In the genomic region with DNA sequence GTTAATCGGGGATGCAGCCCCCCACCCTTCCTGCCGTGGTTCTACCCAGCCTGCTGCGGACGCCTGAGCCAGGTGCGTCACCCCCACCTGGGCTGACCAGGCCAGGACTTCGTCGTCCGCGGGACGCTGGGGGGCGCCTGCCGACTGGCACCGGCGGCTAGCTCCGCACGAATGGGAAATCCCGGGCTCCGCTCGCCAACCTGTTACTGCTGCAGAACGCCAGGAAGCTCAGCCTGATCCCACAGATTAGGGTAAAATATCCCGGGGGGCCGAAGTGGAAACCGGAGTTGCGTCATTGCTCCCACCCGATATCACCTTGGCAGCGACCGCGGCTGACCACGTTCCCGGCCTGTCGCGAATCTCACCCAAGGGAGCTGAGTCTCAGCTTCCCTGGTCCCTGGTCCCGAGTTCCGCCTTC, we compare ENCODE assay signal across 8 cellular contexts. TPM values are rescaled to one million over a fixed set of nuclear protein-coding genes. Genes with fewer than 3 reads are reported as not detected.
A peak's percentile ranks its signal among the peaks of the same experiment; 100 is the strongest.
DNase-seq lines count a peak whose midpoint lies in the region; ATAC-seq and TF ChIP-seq lines count a peak whose summit lies in the region.

No MANE protein-coding gene starts in this region.

- H3K9me3 ChIP-seq in OCI-LY7 (ENCODE audit: low read length) (no peaks in the 10 kb centered on the region), mucosa of rectum (ENCODE audit: control insufficient read depth in 2 of 2, low read length in 2 of 2) (no peaks in the 10 kb centered on the region)

- H2AFZ ChIP-seq in OCI-LY7 (ENCODE audit: low read length): no peak overlapping the region

- peak overlapping the region; percentile 85 for H3K4me3 Mint-ChIP-seq in activated CD8-positive, alpha-beta memory T cell treated with anti-CD3 and anti-CD28 coated beads, Interleukin-2, amount 10 ng/mL, durations not matched to agents 7 days and 5 days
- H3K4me3 Mint-ChIP-seq in effector memory CD8-positive, alpha-beta T cell: peak overlapping the region; percentile 83 to 86

- DNase-seq in activated CD8-positive, alpha-beta memory T cell treated with anti-CD3 and anti-CD28 coated beads, Interleukin-2, amount 10 ng/mL, durations not matched to agents 7 days and 5 days: no peak
- no peak for DNase-seq in activated CD8-positive, alpha-beta memory T cell treated with anti-CD3 and anti-CD28 coated beads for 24 hours
- DNase-seq in OCI-LY7 (ENCODE audit: low spot score) (no peak), OCI-M1 (lab: John Stamatoyannopoulos, UW) (no peak)
- no peak for DNase-seq in effector memory CD8-positive, alpha-beta T cell

- H3K4me1 ChIP-seq in OCI-LY7 (ENCODE audit: insufficient read depth, low read length, poor library complexity, severe bottlenecking) (peaks cover 11% of the 10 kb centered on the region), mucosa of rectum (ENCODE audit: control insufficient read depth in 2 of 2, insufficient read depth in 2 of 2, low read length in 2 of 2) (peaks cover 48 to 84% of the 10 kb centered on the region in 2 donors)

- TF ChIP-seq CTCF in OCI-LY7 (conservative IDR thresholded peaks at IDR 0.05; ENCODE audit: low read length): no peak

- POLR2A ChIA-PET in OCI-LY7 (lab: Charles Lee): interaction anchor here (0.6 to 1.2 kb wide), 3 partner anchors 30 to 252 kb away, joined by 3 to 4 read pairs (median 3); a partner anchor contains a TSS

- H3K4me3 ChIP-seq in OCI-LY7 (ENCODE audit: low read depth, low read length, poor library complexity, severe bottlenecking): no peak overlapping the region
- peak overlapping the region; percentile 71 to 90 for H3K4me3 ChIP-seq in mucosa of rectum (ENCODE audit: low read length in 2 of 2)

- H3K79me2 ChIP-seq in OCI-LY7 (ENCODE audit: insufficient read depth, low read depth, low read length): no peaks in the 10 kb centered on the region

- peaks cover 38% of the 10 kb centered on the region for H3K4me1 Mint-ChIP-seq in activated CD8-positive, alpha-beta memory T cell treated with anti-CD3 and anti-CD28 coated beads, Interleukin-2, amount 10 ng/mL, durations not matched to agents 7 days and 5 days
- peaks cover 27 to 37% of the 10 kb centered on the region in 2 donors for H3K4me1 Mint-ChIP-seq in effector memory CD8-positive, alpha-beta T cell (ENCODE audit: low read depth in 2 of 2)

- H3K27me3 Mint-ChIP-seq in activated CD8-positive, alpha-beta memory T cell treated with anti-CD3 and anti-CD28 coated beads, Interleukin-2, amount 10 ng/mL, durations not matched to agents 7 days and 5 days: peaks cover 38% of the 10 kb centered on the region
- peaks cover 10 to 11% of the 10 kb centered on the region in 2 donors for H3K27me3 Mint-ChIP-seq in effector memory CD8-positive, alpha-beta T cell

- peak; percentile 9 for ATAC-seq in activated CD8-positive, alpha-beta memory T cell treated with anti-CD3 and anti-CD28 coated beads, Interleukin-2, amount 10 ng/mL, durations not matched to agents 7 days and 5 days
- peak; percentile 23 for ATAC-seq in HG02763 (IDR thresholded peaks at IDR 0.05; ENCODE audit: unreplicated experiment)
- peak; percentile 23 for ATAC-seq in effector memory CD8-positive, alpha-beta T cell (replicated peaks)
- ATAC-seq in HG03457 (IDR thresholded peaks at IDR 0.05; ENCODE audit: unreplicated experiment): no peak

- peaks cover 0 to 3% of the 10 kb centered on the region in 2 donors for H3K27me3 ChIP-seq in mucosa of rectum (ENCODE audit: control insufficient read depth in 2 of 2, insufficient read depth in 2 of 2, low read length in 2 of 2)

- no peaks in the 10 kb centered on the region for H3K9me2 ChIP-seq in OCI-LY7 (ENCODE audit: insufficient read depth, low read length)

- H3K9ac ChIP-seq in mucosa of rectum (ENCODE audit: low read depth in 1 of 2, low read length in 2 of 2): peak overlapping the region; percentile 85 to 86

- H3K27ac ChIP-seq in OCI-LY7 (ENCODE audit: low read depth, low read length, poor library complexity, severe bottlenecking) (no peak overlapping the region), mucosa of rectum (ENCODE audit: low read depth in 2 of 2, low read length in 2 of 2) (peak overlapping the region; percentile 93 to 96)

- H4K20me1 ChIP-seq in OCI-LY7 (ENCODE audit: insufficient read depth, low read length): no peaks in the 10 kb centered on the region

- H3K36me3 ChIP-seq in OCI-LY7 (ENCODE audit: insufficient read depth, low read length) (no peaks in the 10 kb centered on the region), mucosa of rectum (ENCODE audit: control insufficient read depth in 2 of 2, insufficient read depth in 2 of 2, low read length in 2 of 2) (no peaks in the 10 kb centered on the region)

- H3K27ac Mint-ChIP-seq in activated CD8-positive, alpha-beta memory T cell treated with anti-CD3 and anti-CD28 coated beads, Interleukin-2, amount 10 ng/mL, durations not matched to agents 7 days and 5 days: no peak overlapping the region
- peak overlapping the region in 1 of 2 donors; percentile 23 for H3K27ac Mint-ChIP-seq in effector memory CD8-positive, alpha-beta T cell

- no peaks in the 10 kb centered on the region for H3K9me3 Mint-ChIP-seq in activated CD8-positive, alpha-beta memory T cell treated with anti-CD3 and anti-CD28 coated beads, Interleukin-2, amount 10 ng/mL, durations not matched to agents 7 days and 5 days (ENCODE audit: low read depth)
- H3K9me3 Mint-ChIP-seq in effector memory CD8-positive, alpha-beta T cell: no peaks in the 10 kb centered on the region

- peaks cover 8% of the 10 kb centered on the region for H3K36me3 Mint-ChIP-seq in activated CD8-positive, alpha-beta memory T cell treated with anti-CD3 and anti-CD28 coated beads, Interleukin-2, amount 10 ng/mL, durations not matched to agents 7 days and 5 days
- H3K36me3 Mint-ChIP-seq in effector memory CD8-positive, alpha-beta T cell (ENCODE audit: insufficient read depth): peaks cover 4% of the 10 kb centered on the region

- CTCF ChIA-PET in activated CD8-positive, alpha-beta memory T cell treated with anti-CD3 and anti-CD28 coated beads, Interleukin-2, amount 10 ng/mL, durations not matched to agents 7 days and 5 days (lab: Charles Lee): interaction anchor here (0.8 to 3.5 kb wide), 22 partner anchors 9 to 278 kb away, joined by 3 to 34 read pairs (median 4); a partner anchor contains a TSS
- CTCF ChIA-PET in OCI-LY7 (lab: Charles Lee; ENCODE audit: unreplicated experiment): interaction anchor here (0.6 to 1.1 kb wide), 3 partner anchors 11 to 199 kb away, joined by 3 read pairs; no protein-coding TSS in a partner anchor

- no TSS peak for BruUV-seq in OCI-LY7 (replicated peaks; lab: Mats Ljungman, UMichigan)

- intact Hi-C loops in OCI-LY7 (cut with micrococcal nuclease; ENCODE audit: unreplicated experiment): no loop called here

- peak overlapping the region; percentile 98; the same call in 1 of the 2 replicates for H3K4me2 ChIP-seq in OCI-LY7 (ENCODE audit: low read length)

RNA-seq across cellular contexts. Expression of a gene that starts 0.5 kb away (rescaled TPM):
- total RNA-seq in activated CD8-positive, alpha-beta memory T cell treated with anti-CD3 and anti-CD28 coated beads, Interleukin-2, amount 10 ng/mL, durations not matched to agents 7 days and 5 days: 10 to 100 TPM; 34.9 to 69.8 TPM
- 4.8 and 5.4 TPM in 2 replicates for total RNA-seq in OCI-LY7 (2014; rRNA removed; shearing (Covaris generic))
- total RNA-seq in OCI-LY7 (2022): 1.9 and 2.4 TPM in 2 replicates

RNA-seq across cellular contexts. Expression of a gene that starts 58.1 kb away (rescaled TPM):
- 100 to 1,000 TPM; 162 to 174 TPM for total RNA-seq in activated CD8-positive, alpha-beta memory T cell treated with anti-CD3 and anti-CD28 coated beads, Interleukin-2, amount 10 ng/mL, durations not matched to agents 7 days and 5 days
- 158 and 182 TPM in 2 replicates for total RNA-seq in OCI-LY7 (2014; rRNA removed; shearing (Covaris generic))
- 123 and 129 TPM in 2 replicates for total RNA-seq in OCI-LY7 (2022)

Comparison
In these comparisons a context has a peak if more than half of its experiments do, and no peak if none do; other contexts are left out.
1. RNA of a gene that starts 0.5 kb away (total RNA-seq): 34.9 to 69.8 TPM in activated CD8-positive, alpha-beta memory T cell treated with anti-CD3 and anti-CD28 coated beads, Interleukin-2, amount 10 ng/mL, durations not matched to agents 7 days and 5 days; 1.9 to 5.4 TPM in OCI-LY7; every median in the first group is over 4 times any median in the second.